In genomic region chr3:78941587-78941986, GRCh38 we compare ENCODE assay signal across 15 cellular contexts.
DNase-seq lines count a peak whose midpoint lies in the region; ATAC-seq and TF ChIP-seq lines count a peak whose summit lies in the region.
"Had no signal": no experiment of that assay in that cellular context is flagged by ENCODE, and none has a peak within 500 bp of the region (broad histone marks: within the 10 kb centered on the region; RNA-seq: fewer than 3 reads in every experiment).

No MANE protein-coding gene starts in this region.

- no peaks in the 10 kb centered on the region for H3K27me3 ChIP-seq in Panc1 (ENCODE audit: control insufficient read depth, insufficient read depth, low read length)
- no peaks in the 10 kb centered on the region for H3K27me3 ChIP-seq in smooth muscle cell (ENCODE audit: low read depth)
- H3K27me3 ChIP-seq: adrenal gland, SJCRH30 had no signal

- no peaks in the 10 kb centered on the region for H3F3A ChIP-seq in smooth muscle cell (ENCODE audit: low read depth)

- H3K9ac ChIP-seq in smooth muscle cell (ENCODE audit: low read depth), result no peak overlapping the region

- TF ChIP-seq CTCF in Panc1 (IDR thresholded peaks at IDR 0.05) (no peak), fibroblast of pulmonary artery (IDR thresholded peaks at IDR 0.05; ENCODE audit: low read length, missing control alignments) (no peak), smooth muscle cell (IDR thresholded peaks at IDR 0.05; ENCODE audit: borderline replicate concordance, insufficient read depth, poor library complexity, severe bottlenecking) (no peak), GM20000 (IDR thresholded peaks at IDR 0.05; ENCODE audit: extremely low read depth, missing control alignments) (no peak)

- no TSS peak for BruUV-seq in Panc1 (replicated peaks; lab: Mats Ljungman, UMichigan)

- H3K4me2 ChIP-seq in smooth muscle cell, result no peak overlapping the region

- in situ Hi-C loops in Panc1 (cut with HindIII; ENCODE audit: low pct_unique_long_range_greater_than_20kb, low sequenced_read_pairs), result no loop called here

- H3K4me3 ChIP-seq in Panc1 (ENCODE audit: low read depth in 2 of 2, low read length in 2 of 2), result no peak overlapping the region
- no peak overlapping the region for H3K4me3 ChIP-seq in fibroblast of pulmonary artery (replicated peaks; ENCODE audit: low read depth, low read length)
- no peak overlapping the region for H3K4me3 ChIP-seq in smooth muscle cell
- H3K4me3 ChIP-seq: adrenal gland, SJCRH30 had no signal

- intact Hi-C loops in Right ventricle myocardium inferior (cut with DNase I), result no loop called here
- intact Hi-C loops in cardiac septum (cut with DNase I), result no loop called here
- intact Hi-C loops in Panc1 (cut with micrococcal nuclease; ENCODE audit: unreplicated experiment), result no loop called here

- H3K4me1 ChIP-seq in Panc1 (ENCODE audit: control insufficient read depth, insufficient read depth, low read length) (no peaks in the 10 kb centered on the region), smooth muscle cell (ENCODE audit: low read depth) (no peaks in the 10 kb centered on the region)
- H3K4me1 ChIP-seq: SJCRH30 had no signal

- ATAC-seq in Right ventricle myocardium inferior (peak; percentile 37), Panc1 (no peak), HG02798 (IDR thresholded peaks at IDR 0.05; ENCODE audit: poor library complexity, unreplicated experiment) (no peak)
- ATAC-seq: WTC11 had no signal

- H3K36me3 ChIP-seq in Panc1 (ENCODE audit: control insufficient read depth, insufficient read depth, low read length), result no peaks in the 10 kb centered on the region
- H3K36me3 ChIP-seq in smooth muscle cell (ENCODE audit: low read depth), result no peaks in the 10 kb centered on the region
- H3K36me3 ChIP-seq: adrenal gland, SJCRH30 had no signal

- 56% methylated on average over 2 of the region's 2 CpGs for WGBS in smooth muscle cell (ENCODE audit: low lambda C conversion rate)

- no peak overlapping the region for H3K27ac ChIP-seq in Panc1 (ENCODE audit: low read length)
- H3K27ac ChIP-seq in smooth muscle cell (ENCODE audit: low read depth), result peak overlapping the region; percentile 47
- H3K27ac ChIP-seq: adrenal gland, SJCRH30 had no signal

- peaks cover 40% of the 10 kb centered on the region for H3K79me2 ChIP-seq in smooth muscle cell (ENCODE audit: low read depth)

- POLR2A ChIA-PET in Panc1 (lab: Charles Lee), result no interaction called here

- DNase-seq in Right ventricle myocardium inferior (ENCODE audit: missing footprints) (no peak), cardiac septum (ENCODE audit: low spot score) (no peak), Panc1 (ENCODE audit: low read depth, low spot score) (peak; percentile 2), fibroblast of pulmonary artery (ENCODE audit: low read depth) (peak; percentile 63), smooth muscle cell (lab: John Stamatoyannopoulos, UW; ENCODE audit: unreplicated experiment) (no peak), GM20000 (ENCODE audit: low spot score) (no peak), NCI-H2196 (lab: John Stamatoyannopoulos, UW; ENCODE audit: unreplicated experiment) (no peak)
- DNase-seq: DND-41, naive B cell, NCI-H1048, NCI-H526, SJCRH30 had no signal

- CTCF ChIA-PET in Panc1 (lab: Charles Lee), result no interaction called here

- peaks cover 16% of the 10 kb centered on the region for H4K20me1 ChIP-seq in smooth muscle cell (ENCODE audit: low read depth)

- H3K9me3 ChIP-seq in Panc1 (ENCODE audit: control insufficient read depth, insufficient read depth, low read depth, low read length) (no peaks in the 10 kb centered on the region), smooth muscle cell (replicated peaks; ENCODE audit: low read depth) (no peaks in the 10 kb centered on the region)
- H3K9me3 ChIP-seq: adrenal gland, SJCRH30 had no signal

- no peak overlapping the region for H2AFZ ChIP-seq in smooth muscle cell (ENCODE audit: low read depth)

Comparison
In these comparisons a context has a peak if more than half of its experiments do, and no peak if none do; other contexts are left out.
1. DNase-seq: peak in Panc1 (single experiment) and fibroblast of pulmonary artery (single experiment); none in Right ventricle myocardium inferior (single experiment), cardiac septum (single experiment), smooth muscle cell (single experiment), GM20000 (single experiment) and NCI-H2196 (single experiment).